ENCODE assay signal across 8 cellular contexts in the genomic region with DNA sequence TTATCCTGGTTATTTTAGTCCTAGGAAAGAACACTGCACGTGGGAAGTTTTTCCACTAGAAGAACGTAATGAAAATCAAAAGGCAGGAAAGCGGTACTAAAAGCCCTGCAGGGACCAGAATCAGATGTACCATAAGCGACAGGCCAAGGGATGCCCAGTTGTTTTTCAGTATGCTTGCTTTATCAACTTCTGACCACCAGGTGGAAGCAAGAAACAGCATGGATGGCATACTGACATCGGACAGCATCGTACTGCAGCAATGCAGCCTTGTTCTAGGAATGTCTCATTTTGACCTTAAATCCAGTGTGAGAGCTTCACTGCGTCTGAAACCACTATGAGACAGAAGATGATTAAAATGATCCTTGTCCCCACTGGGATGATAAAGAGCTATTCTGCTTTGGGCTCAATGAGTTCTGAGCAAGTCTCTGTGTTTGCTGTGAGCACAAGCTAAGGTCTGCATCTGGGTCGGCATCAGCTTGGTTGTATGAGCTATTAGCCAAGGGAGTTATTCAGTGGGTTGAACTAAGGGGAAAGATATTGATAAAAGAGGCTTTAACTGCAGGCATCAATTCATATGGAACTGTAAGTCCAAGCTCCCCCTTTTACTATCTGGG. TPM values are rescaled to one million over a fixed set of nuclear protein-coding genes. Genes with fewer than 3 reads are reported as not detected.
DNase-seq lines count a peak whose midpoint lies in the region; ATAC-seq and TF ChIP-seq lines count a peak whose summit lies in the region.

No MANE protein-coding gene starts in this region.

- no peak for ATAC-seq in HG03457 (IDR thresholded peaks at IDR 0.05; ENCODE audit: unreplicated experiment)

- H3K4me1 Mint-ChIP-seq in activated naive CD4-positive, alpha-beta T cell treated with anti-CD3 and anti-CD28 coated beads, Interleukin-2, amount 10 ng/mL, durations not matched to agents 7 days and 5 days, result peaks cover 12% of the 10 kb centered on the region

- TF ChIP-seq CTCF in OCI-LY1 (IDR thresholded peaks at IDR 0.05; ENCODE audit: low read length), result peak; percentile 77
- TF ChIP-seq CTCF in ovary (IDR thresholded peaks at IDR 0.05), result peak; percentile 41 to 82 (median 67)

- H3K9ac ChIP-seq in OCI-LY1 (ENCODE audit: low read length), result no peak overlapping the region

- H3K27ac Mint-ChIP-seq in activated naive CD4-positive, alpha-beta T cell treated with anti-CD3 and anti-CD28 coated beads, Interleukin-2, amount 10 ng/mL, durations not matched to agents 7 days and 5 days, result no peak overlapping the region

- H2AFZ ChIP-seq in OCI-LY1 (ENCODE audit: low read length), result no peak overlapping the region

- intact Hi-C loops in ovary (cut with DNase I), result loop anchor here in 3 of 4 donors (2.0 to 10.0 kb wide), 4 partner anchors 177 to 316 kb away; no protein-coding TSS in a partner anchor

- H3F3A ChIP-seq in OCI-LY1 (ENCODE audit: insufficient read depth, low read length), result no peaks in the 10 kb centered on the region

- H3K4me2 ChIP-seq in OCI-LY1 (ENCODE audit: low read length), result no peak overlapping the region

- H3K79me2 ChIP-seq in OCI-LY1 (ENCODE audit: insufficient read depth, low read length), result no peaks in the 10 kb centered on the region

- peaks cover 37% of the 10 kb centered on the region for H3K27me3 Mint-ChIP-seq in activated naive CD4-positive, alpha-beta T cell treated with anti-CD3 and anti-CD28 coated beads, Interleukin-2, amount 10 ng/mL, durations not matched to agents 7 days and 5 days

- H3K27ac ChIP-seq in OCI-LY1 (ENCODE audit: low read depth, low read length, poor library complexity, severe bottlenecking) (no peak overlapping the region), ovary (no peak overlapping the region)

- H3K4me3 Mint-ChIP-seq in activated naive CD4-positive, alpha-beta T cell treated with anti-CD3 and anti-CD28 coated beads, Interleukin-2, amount 10 ng/mL, durations not matched to agents 7 days and 5 days, result no peak overlapping the region

- H3K9me2 ChIP-seq in OCI-LY1 (ENCODE audit: low read depth, low read length), result no peaks in the 10 kb centered on the region

- H3K9me3 Mint-ChIP-seq in activated naive CD4-positive, alpha-beta T cell treated with anti-CD3 and anti-CD28 coated beads, Interleukin-2, amount 10 ng/mL, durations not matched to agents 7 days and 5 days, result no peaks in the 10 kb centered on the region

- CTCF ChIA-PET in activated naive CD4-positive, alpha-beta T cell treated with anti-CD3 and anti-CD28 coated beads, Interleukin-2, amount 10 ng/mL, durations not matched to agents 7 days and 5 days (lab: Charles Lee), result interaction anchor here (0.6 to 2.8 kb wide), 23 partner anchors 10 to 318 kb away, joined by 3 to 33 read pairs (median 3); a partner anchor contains a TSS

- WGBS in ovary, 3 donors, result 12 to 18% (median 14%) methylated on average over 8 of the region's 8 CpGs

- H3K36me3 Mint-ChIP-seq in activated naive CD4-positive, alpha-beta T cell treated with anti-CD3 and anti-CD28 coated beads, Interleukin-2, amount 10 ng/mL, durations not matched to agents 7 days and 5 days, result no peaks in the 10 kb centered on the region

- TF ChIP-seq POLR2A in ovary (IDR thresholded peaks at IDR 0.05), result no peak

- H3K4me3 ChIP-seq in OCI-LY1 (ENCODE audit: low read depth, low read length, poor library complexity, severe bottlenecking), result no peak overlapping the region
- H3K4me3 ChIP-seq in ovary, result no peak overlapping the region

- H3K9me3 ChIP-seq in OCI-LY1 (ENCODE audit: low read length), result no peaks in the 10 kb centered on the region
- H3K9me3 ChIP-seq in ovary, result no peaks in the 10 kb centered on the region

- H4K20me1 ChIP-seq in OCI-LY1 (ENCODE audit: insufficient read depth, low read length), result no peaks in the 10 kb centered on the region

- no peaks in the 10 kb centered on the region for H3K4me1 ChIP-seq in OCI-LY1 (ENCODE audit: insufficient read depth, low read length, severe bottlenecking)
- H3K4me1 ChIP-seq in ovary (ENCODE audit: insufficient read depth), result peaks cover 4% of the 10 kb centered on the region

- no peak for TF ChIP-seq EP300 in ovary (IDR thresholded peaks at IDR 0.05)

- H3K36me3 ChIP-seq in OCI-LY1 (ENCODE audit: insufficient read depth, low read length) (no peaks in the 10 kb centered on the region), ovary (no peaks in the 10 kb centered on the region)

- no peaks in the 10 kb centered on the region for H3K27me3 ChIP-seq in OCI-LY1 (ENCODE audit: insufficient read depth, low read length)
- no peaks in the 10 kb centered on the region for H3K27me3 ChIP-seq in ovary

- peak; percentile 45 for DNase-seq in COR-L47 (lab: John Stamatoyannopoulos, UW)
- DNase-seq in GM19240 (ENCODE audit: insufficient read length, low spot score), result peak; percentile 27
- DNase-seq in HuH-7 (ENCODE audit: low spot score), result peak; percentile 69
- DNase-seq in activated naive CD4-positive, alpha-beta T cell treated with anti-CD3 and anti-CD28 coated beads, Interleukin-2, amount 10 ng/mL, durations not matched to agents 7 days and 5 days, result peak; percentile 50
- DNase-seq in glomerular visceral epithelial cell (ENCODE audit: extremely low spot score), result peak; percentile 85
- peak in 4 of 5 donors; percentile 30 to 53 (median 42) for DNase-seq in ovary

RNA-seq across cellular contexts. Expression of a gene that starts 54.3 kb away (rescaled TPM):
- 10 to 100 TPM in 1 of 7 donors, 1 to 10 TPM in 6; 4.2 to 14.9 (median 7.9) TPM for total RNA-seq in ovary
- 1 to 10 TPM; 3.7 to 4.8 TPM for polyA plus RNA-seq in ovary

Comparison
In these comparisons a context has a peak if more than half of its experiments do, and no peak if none do; other contexts are left out.
1. DNase-seq: peak in every context shown above with its lines; median percentile 85 in glomerular visceral epithelial cell; 69 in HuH-7; 50 in activated naive CD4-positive, alpha-beta T cell treated with anti-CD3 and anti-CD28 coated beads, Interleukin-2, amount 10 ng/mL, durations not matched to agents 7 days and 5 days; 45 in COR-L47; 42 in ovary; 27 in GM19240.